Comparison of ENCODE assay signal across 10 cellular contexts in the genomic region with DNA sequence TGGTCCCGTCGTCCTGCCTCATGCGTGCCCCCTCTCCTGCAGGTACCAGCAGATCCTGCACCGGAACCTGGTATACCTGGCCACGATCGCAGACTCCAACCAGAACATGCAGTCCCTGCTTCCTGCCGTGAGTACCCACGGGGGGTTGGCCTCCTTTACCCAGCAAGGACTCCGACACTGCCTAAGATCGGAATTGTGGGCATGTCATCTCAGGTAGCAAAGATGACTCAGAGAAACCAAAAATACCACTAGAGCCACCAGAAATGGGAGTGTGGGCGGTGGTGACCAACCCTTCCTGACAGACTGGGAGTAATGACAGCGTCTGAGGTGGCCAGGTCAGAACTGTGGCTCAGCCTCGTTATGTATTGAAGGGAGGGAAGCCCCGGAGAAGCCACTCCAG. TPM values are rescaled to one million over a fixed set of nuclear protein-coding genes. Genes with fewer than 3 reads are reported as not detected.
DNase-seq lines count a peak whose midpoint lies in the region; ATAC-seq and TF ChIP-seq lines count a peak whose summit lies in the region.
"Had no signal": no experiment of that assay in that cellular context is flagged by ENCODE, and none has a peak within 500 bp of the region (broad histone marks: within the 10 kb centered on the region; RNA-seq: fewer than 3 reads in every experiment).

No MANE protein-coding gene starts in this region.

- CTCF ChIA-PET in IMR-90 (lab: Yijun Ruan, JAX) = no interaction called here

- no peak overlapping the region for H2BK5ac ChIP-seq in IMR-90 (ENCODE audit: low read depth, low read length, poor library complexity, severe bottlenecking)

- H3K27me3 ChIP-seq in IMR-90 (ENCODE audit: control insufficient read depth, insufficient read depth, low read length) (no peaks in the 10 kb centered on the region), smooth muscle cell (ENCODE audit: low read depth) (no peaks in the 10 kb centered on the region)

- in situ Hi-C loops in G401 (cut with HindIII; ENCODE audit: low sequenced_read_pairs) = no loop called here
- in situ Hi-C loops in IMR-90 (cut with MboI; ENCODE audit: low sequenced_read_pairs) = no loop called here

- H3K9me3 ChIP-seq in IMR-90 (ENCODE audit: control insufficient read depth, insufficient read depth, low read length) = no peaks in the 10 kb centered on the region
- H3K9me3 ChIP-seq in smooth muscle cell (replicated peaks; ENCODE audit: low read depth) = no peaks in the 10 kb centered on the region
- H3K9me3 ChIP-seq: Caco-2 had no signal

- BruUV-seq in IMR-90 (replicated peaks; lab: Mats Ljungman, UMichigan) = no TSS peak

- no peak overlapping the region for H3K14ac ChIP-seq in IMR-90 (replicated peaks; ENCODE audit: low read depth, low read length)

- no peaks in the 10 kb centered on the region for H3F3A ChIP-seq in smooth muscle cell (ENCODE audit: low read depth)

- H3K27ac ChIP-seq in IMR-90 (ENCODE audit: insufficient read depth, low read length) = no peak overlapping the region
- H3K27ac ChIP-seq in smooth muscle cell (ENCODE audit: low read depth) = peak overlapping the region; percentile 47

- H3K27me3 Mint-ChIP-seq in activated T-helper 2 cell treated with anti-CD3 and anti-CD28 coated beads, Interferon-gamma antibody, Interleukin-2, Interleukin-4, amounts not matched to agents 10 μg/mL and 5 μg/mL and 100 μg/mL, durations not matched to agents 14 hours and 24 hours and 36 hours (ENCODE audit: low read depth) = no peaks in the 10 kb centered on the region

- H2BK15ac ChIP-seq in IMR-90 (ENCODE audit: low read depth, low read length) = no peak overlapping the region

- no peak overlapping the region for H4K91ac ChIP-seq in IMR-90 (ENCODE audit: insufficient read depth, low read depth, low read length)

- H4K20me1 ChIP-seq in IMR-90 (ENCODE audit: insufficient read depth, low read length) = peaks cover 53% of the 10 kb centered on the region
- H4K20me1 ChIP-seq in smooth muscle cell (ENCODE audit: low read depth) = peaks cover 60% of the 10 kb centered on the region

- H2BK20ac ChIP-seq in IMR-90 (ENCODE audit: low read depth, low read length) = no peak overlapping the region

- H4K5ac ChIP-seq in IMR-90 (ENCODE audit: low read depth, low read length) = no peak overlapping the region

- H3K18ac ChIP-seq in IMR-90 (ENCODE audit: low read depth, low read length) = no peak overlapping the region

- H3K9me1 ChIP-seq in IMR-90 (ENCODE audit: insufficient read depth, low read length) = peaks cover 16% of the 10 kb centered on the region; the same call in 1 of the 2 replicates

- WGBS in IMR-90 (ENCODE audit: extremely low coverage in 2 of 2, insufficient read length in 1 of 2), 2 experiments = 88% methylated on average over 5 of the region's 14 CpGs; no CpG with 5 or more reads in 1 of the 2 experiments
- 55% methylated on average over 14 of the region's 14 CpGs for WGBS in smooth muscle cell (ENCODE audit: low lambda C conversion rate)
- whole genome bisulfite sequencing in lower leg skin, 2 donors = 50 to 60% methylated on average over 10 to 14 of the region's 14 CpGs

- H3K36me3 ChIP-seq in IMR-90 (ENCODE audit: control insufficient read depth, insufficient read depth, low read length) (peaks cover 37% of the 10 kb centered on the region), smooth muscle cell (ENCODE audit: low read depth) (no peaks in the 10 kb centered on the region)

- H3K79me2 ChIP-seq in smooth muscle cell (ENCODE audit: low read depth) = peaks cover 20% of the 10 kb centered on the region

- H3K4ac ChIP-seq in IMR-90 (ENCODE audit: low read depth, low read length) = no peak overlapping the region

- H3K9ac ChIP-seq in IMR-90 (ENCODE audit: low read depth, low read length) (no peak overlapping the region), smooth muscle cell (ENCODE audit: low read depth) (no peak overlapping the region)

- peak overlapping the region; percentile 30 for H3K4me3 Mint-ChIP-seq in activated T-helper 2 cell treated with anti-CD3 and anti-CD28 coated beads, Interferon-gamma antibody, Interleukin-2, Interleukin-4, amounts not matched to agents 10 μg/mL and 5 μg/mL and 100 μg/mL, durations not matched to agents 14 hours and 24 hours and 36 hours (ENCODE audit: low read depth)

- H3K4me2 ChIP-seq in IMR-90 (ENCODE audit: low read depth, low read length) (no peak overlapping the region), smooth muscle cell (no peak overlapping the region)

- H3K27ac Mint-ChIP-seq in activated T-helper 2 cell treated with anti-CD3 and anti-CD28 coated beads, Interferon-gamma antibody, Interleukin-2, Interleukin-4, amounts not matched to agents 10 μg/mL and 5 μg/mL and 100 μg/mL, durations not matched to agents 14 hours and 24 hours and 36 hours = peak overlapping the region; percentile 35

- peaks cover 33% of the 10 kb centered on the region for H3K36me3 Mint-ChIP-seq in activated T-helper 2 cell treated with anti-CD3 and anti-CD28 coated beads, Interferon-gamma antibody, Interleukin-2, Interleukin-4, amounts not matched to agents 10 μg/mL and 5 μg/mL and 100 μg/mL, durations not matched to agents 14 hours and 24 hours and 36 hours (ENCODE audit: low read depth)

- no peak overlapping the region for H2AK5ac ChIP-seq in IMR-90 (ENCODE audit: low read depth, low read length)

- H3K9me3 Mint-ChIP-seq in activated T-helper 2 cell treated with anti-CD3 and anti-CD28 coated beads, Interferon-gamma antibody, Interleukin-2, Interleukin-4, amounts not matched to agents 10 μg/mL and 5 μg/mL and 100 μg/mL, durations not matched to agents 14 hours and 24 hours and 36 hours = no peaks in the 10 kb centered on the region

- POLR2A ChIA-PET in IMR-90 (lab: Charles Lee; ENCODE audit: unreplicated experiment) = no interaction called here

- peaks cover 9 to 57% of the 10 kb centered on the region in 2 experiments for H3K79me1 ChIP-seq in IMR-90 (ENCODE audit: low read depth in 1 of 2, low read length in 2 of 2)

- H3K4me1 ChIP-seq in IMR-90 (ENCODE audit: control insufficient read depth, insufficient read depth, low read length) (peaks cover 7% of the 10 kb centered on the region), smooth muscle cell (ENCODE audit: low read depth) (no peaks in the 10 kb centered on the region)

- peak overlapping the region; percentile 88 for H2AK9ac ChIP-seq in IMR-90 (replicated peaks; ENCODE audit: low read depth, low read length, poor library complexity)

- H3K23ac ChIP-seq in IMR-90 (ENCODE audit: low read depth, low read length) = peak overlapping the region; percentile 38; the same call in 1 of the 2 replicates

- H2AFZ ChIP-seq in IMR-90 (replicated peaks; ENCODE audit: low read length, poor library complexity) (peak overlapping the region; percentile 33), smooth muscle cell (ENCODE audit: low read depth) (no peak overlapping the region)

- DNase-seq in G401 (ENCODE audit: low spot score) = peak; percentile 72
- peak; percentile 49 for DNase-seq in IMR-90
- peak; percentile 24 for DNase-seq in activated T-helper 2 cell treated with anti-CD3 and anti-CD28 coated beads, Interferon-gamma antibody, Interleukin-2, Interleukin-4, amounts not matched to agents 10 μg/mL and 5 μg/mL and 100 μg/mL, durations not matched to agents 14 hours and 24 hours and 36 hours (ENCODE audit: low spot score)
- DNase-seq in smooth muscle cell (lab: John Stamatoyannopoulos, UW; ENCODE audit: unreplicated experiment) = no peak
- no peak for DNase-seq in DMS153 treated with DMSO at 0.1 percent for 48 hours (lab: John Stamatoyannopoulos, UW; ENCODE audit: unreplicated experiment)
- no peak for DNase-seq in lower leg skin (ENCODE audit: low spot score in 2 of 2)
- DNase-seq: mesenchymal stem cell had no signal

- TF ChIP-seq POLR2A in IMR-90 (IDR thresholded peaks at IDR 0.05; ENCODE audit: low read depth, low read length) = no peak
- no peak for TF ChIP-seq POLR2A in lower leg skin (IDR thresholded peaks at IDR 0.05)

- no peak overlapping the region for H2BK120ac ChIP-seq in IMR-90 (ENCODE audit: low read depth, low read length)

- H3K4me3 ChIP-seq in IMR-90 (ENCODE audit: insufficient read depth, low read depth, low read length) (no peak overlapping the region), smooth muscle cell (no peak overlapping the region), lower leg skin (ENCODE audit: low read depth, poor library complexity, severe bottlenecking) (no peak overlapping the region)

- no peak overlapping the region for H3K56ac ChIP-seq in IMR-90 (ENCODE audit: extremely low read depth, insufficient read depth, low read length)

- dilution Hi-C loops in IMR-90 (cut with HindIII; ENCODE audit: low sequenced_read_pairs, unreplicated experiment) = no loop called here

- no peak overlapping the region for H4K8ac ChIP-seq in IMR-90 (ENCODE audit: low read depth in 2 of 2, low read length in 2 of 2)

- ATAC-seq in IMR-90 (ENCODE audit: low read depth) = no peak
- no peak for ATAC-seq in GM21737 (IDR thresholded peaks at IDR 0.05; ENCODE audit: unreplicated experiment)
- ATAC-seq in GM18909 (IDR thresholded peaks at IDR 0.05; ENCODE audit: poor library complexity, unreplicated experiment) = no peak

- no peak for TF ChIP-seq CTCF in IMR-90 (conservative IDR thresholded peaks at IDR 0.05; ENCODE audit: low read depth, low read length)
- TF ChIP-seq CTCF in smooth muscle cell (IDR thresholded peaks at IDR 0.05; ENCODE audit: borderline replicate concordance, insufficient read depth, poor library complexity, severe bottlenecking) = no peak
- TF ChIP-seq CTCF in lower leg skin (IDR thresholded peaks at IDR 0.05) = no peak

- H3K4me1 Mint-ChIP-seq in activated T-helper 2 cell treated with anti-CD3 and anti-CD28 coated beads, Interferon-gamma antibody, Interleukin-2, Interleukin-4, amounts not matched to agents 10 μg/mL and 5 μg/mL and 100 μg/mL, durations not matched to agents 14 hours and 24 hours and 36 hours (ENCODE audit: low read depth) = peaks cover 10% of the 10 kb centered on the region

- intact Hi-C loops in IMR-90 (cut with micrococcal nuclease) = no loop called here
- intact Hi-C loops in activated T-helper 2 cell treated with anti-CD3 and anti-CD28 coated beads, Interferon-gamma antibody, Interleukin-2, Interleukin-4, amounts not matched to agents 10 μg/mL and 5 μg/mL and 100 μg/mL, durations not matched to agents 14 hours and 24 hours and 36 hours (cut with micrococcal nuclease) = loop anchor here (2.0 kb wide), 1 partner anchor 17 kb away; a partner anchor contains a TSS
- intact Hi-C loops in lower leg skin (cut with DNase I; ENCODE audit: low total_unique reads) = no loop called here

- no peak for TF ChIP-seq RAD21 in IMR-90 (IDR thresholded peaks at IDR 0.05; ENCODE audit: low read length)

RNA-seq across cellular contexts. Expression of a gene that starts 16.3 kb away (rescaled TPM):
- 9.6 and 13.2 TPM in 2 replicates for total RNA-seq in G401 (2014; rRNA removed; shearing (Covaris generic))
- total RNA-seq in IMR-90 (2012; rRNA removed) = 8.1 and 10.6 TPM in 2 replicates
- 12.2 and 15.6 TPM in 2 replicates for polyA plus RNA-seq in IMR-90 (2012; rRNA removed)
- 3.6 and 10.0 TPM in 2 replicates for polyA plus RNA-seq in IMR-90 (2012; cell fraction: cytosol; rRNA removed)
- 32.8 and 87.5 TPM in 2 replicates for polyA plus RNA-seq in IMR-90 (2012; cell fraction: nucleus; rRNA removed; ENCODE audit: low replicate concordance)
- total RNA-seq in activated T-helper 2 cell treated with anti-CD3 and anti-CD28 coated beads, Interferon-gamma antibody, Interleukin-2, Interleukin-4, amounts not matched to agents 10 μg/mL and 5 μg/mL and 100 μg/mL, durations not matched to agents 14 hours and 24 hours and 36 hours = 26.0 and 30.7 TPM in 2 replicates
- total RNA-seq in smooth muscle cell = 10.1 and 15.1 TPM in 2 replicates
- 1.1 and 2.3 TPM in 2 replicates for polyA plus RNA-seq in smooth muscle cell
- total RNA-seq in lower leg skin = 10 to 100 TPM; 23.3 to 51.7 (median 25.8) TPM

RNA-seq across cellular contexts. Expression of a gene that starts 16.6 kb away (rescaled TPM):
- 631 and 699 TPM in 2 replicates for total RNA-seq in G401 (2014; rRNA removed; shearing (Covaris generic))
- total RNA-seq in IMR-90 (2012; rRNA removed) (458 and 487 TPM in 2 replicates), smooth muscle cell (297 and 376 TPM in 2 replicates), lower leg skin (100 to 1,000 TPM; 200 to 240 (median 225) TPM)
- polyA plus RNA-seq in IMR-90 (2012; rRNA removed) (417 and 520 TPM in 2 replicates), smooth muscle cell (461 and 473 TPM in 2 replicates)
- 774 and 987 TPM in 2 replicates for polyA plus RNA-seq in IMR-90 (2012; cell fraction: cytosol; rRNA removed)
- 366 and 428 TPM in 2 replicates for polyA plus RNA-seq in IMR-90 (2012; cell fraction: nucleus; rRNA removed; ENCODE audit: low replicate concordance)
- total RNA-seq in activated T-helper 2 cell treated with anti-CD3 and anti-CD28 coated beads, Interferon-gamma antibody, Interleukin-2, Interleukin-4, amounts not matched to agents 10 μg/mL and 5 μg/mL and 100 μg/mL, durations not matched to agents 14 hours and 24 hours and 36 hours = 405 and 434 TPM in 2 replicates

RNA-seq across cellular contexts. Expression of a gene that starts 23.0 kb away (rescaled TPM):
- 30.6 and 48.2 TPM in 2 replicates for total RNA-seq in G401 (2014; rRNA removed; shearing (Covaris generic))
- 11.5 and 12.2 TPM in 2 replicates for total RNA-seq in IMR-90 (2012; rRNA removed)
- polyA plus RNA-seq in IMR-90 (2012; rRNA removed) = 23.9 and 25.2 TPM in 2 replicates
- polyA plus RNA-seq in IMR-90 (2012; cell fraction: cytosol; rRNA removed) = 21.7 and 23.7 TPM in 2 replicates
- polyA plus RNA-seq in IMR-90 (2012; cell fraction: nucleus; rRNA removed; ENCODE audit: low replicate concordance) = 52.1 and 66.5 TPM in 2 replicates
- total RNA-seq in activated T-helper 2 cell treated with anti-CD3 and anti-CD28 coated beads, Interferon-gamma antibody, Interleukin-2, Interleukin-4, amounts not matched to agents 10 μg/mL and 5 μg/mL and 100 μg/mL, durations not matched to agents 14 hours and 24 hours and 36 hours = 34.0 and 40.2 TPM in 2 replicates
- 19.9 and 21.9 TPM in 2 replicates for total RNA-seq in smooth muscle cell
- polyA plus RNA-seq in smooth muscle cell = 13.4 and 17.9 TPM in 2 replicates
- 10 to 100 TPM; 21.4 to 42.0 (median 29.1) TPM for total RNA-seq in lower leg skin

RNA-seq across cellular contexts. Expression of a gene that starts 37.6 kb away (rescaled TPM):
- total RNA-seq in G401 (2014; rRNA removed; shearing (Covaris generic)) = 73.9 and 86.4 TPM in 2 replicates
- total RNA-seq in IMR-90 (2012; rRNA removed) (23.7 and 30.6 TPM in 2 replicates), smooth muscle cell (21.5 and 22.7 TPM in 2 replicates), lower leg skin (10 to 100 TPM; 44.9 to 60.3 (median 49.9) TPM)
- polyA plus RNA-seq in IMR-90 (2012; rRNA removed) (41.1 and 46.7 TPM in 2 replicates), smooth muscle cell (4.9 and 5.6 TPM in 2 replicates)
- 21.4 and 47.8 TPM in 2 replicates for polyA plus RNA-seq in IMR-90 (2012; cell fraction: cytosol; rRNA removed)
- polyA plus RNA-seq in IMR-90 (2012; cell fraction: nucleus; rRNA removed; ENCODE audit: low replicate concordance) = 41.4 and 44.4 TPM in 2 replicates
- 42.9 and 45.0 TPM in 2 replicates for total RNA-seq in activated T-helper 2 cell treated with anti-CD3 and anti-CD28 coated beads, Interferon-gamma antibody, Interleukin-2, Interleukin-4, amounts not matched to agents 10 μg/mL and 5 μg/mL and 100 μg/mL, durations not matched to agents 14 hours and 24 hours and 36 hours

Comparison
In these comparisons a context has a peak if more than half of its experiments do, and no peak if none do; other contexts are left out.
1. DNase-seq: peak in G401 (single experiment), IMR-90 (single experiment) and activated T-helper 2 cell treated with anti-CD3 and anti-CD28 coated beads, Interferon-gamma antibody, Interleukin-2, Interleukin-4, amounts not matched to agents 10 μg/mL and 5 μg/mL and 100 μg/mL, durations not matched to agents 14 hours and 24 hours and 36 hours (single experiment); none in smooth muscle cell (single experiment), DMS153 treated with DMSO at 0.1 percent for 48 hours (single experiment) and lower leg skin (0 of 2).